Comparison of ENCODE assay signal across 14 cellular contexts in genomic region chr5:110851357-110851756, GRCh38.
"Had no signal": no experiment of that assay in that cellular context is flagged by ENCODE, and none has a peak within 500 bp of the region (broad histone marks: within the 10 kb centered on the region; RNA-seq: fewer than 3 reads in every experiment).

No MANE protein-coding gene starts in this region.

- H3K4me1 ChIP-seq: colonic mucosa, right atrium auricular region, tibial artery, uterus had no signal

- H3K27me3 ChIP-seq: cardiac muscle cell, colonic mucosa, right atrium auricular region, tibial artery, uterus had no signal

- ATAC-seq: left cardiac atrium; naive thymus-derived CD4-positive, alpha-beta T cell; stimulated activated memory B cell treated with anti-CD40 and anti-IgM and Interleukin-4, amounts not matched to agents 10 μg/mL and 1 μg/mL and 100 μg/mL, for 72 hours had no signal

- H3K27ac ChIP-seq: cardiac muscle cell, colonic mucosa, right atrium auricular region, tibial artery, uterus had no signal

- H3K9me3 ChIP-seq: colonic mucosa, tibial artery, uterus had no signal

- H3K4me3 ChIP-seq: cardiac muscle cell, colonic mucosa, lung, right atrium auricular region, smooth muscle cell, tibial artery, uterus had no signal

- H3K36me3 ChIP-seq: cardiac muscle cell, colonic mucosa, right atrium auricular region, tibial artery, uterus had no signal

- H3K4me2 ChIP-seq: smooth muscle cell had no signal

- DNase-seq: activated CD4-positive, alpha-beta T cell treated with anti-CD3 and anti-CD28 coated beads, Interleukin-2, amount 50 U/mL, for 1 hour; activated CD4-positive, CD25-positive, alpha-beta regulatory T cell; amygdala; colonic mucosa; hypothalamus; left cardiac atrium; naive thymus-derived CD4-positive, alpha-beta T cell; tibial artery; uterus had no signal
